23 cellular contexts compared by ENCODE assay signal in genomic region chr6:11362481-11363018, GRCh38.
DNase-seq lines count a peak whose midpoint lies in the region; ATAC-seq and TF ChIP-seq lines count a peak whose summit lies in the region.
"Had no signal": no experiment of that assay in that cellular context is flagged by ENCODE, and none has a peak within 500 bp of the region (broad histone marks: within the 10 kb centered on the region; RNA-seq: fewer than 3 reads in every experiment).

No MANE protein-coding gene starts in this region.

- H3K27ac Mint-ChIP-seq in activated CD4-positive, alpha-beta T cell treated with anti-CD3 and anti-CD28 coated beads, Interleukin-2, amount 10 ng/mL, durations not matched to agents 24 days and 14 days: peak overlapping the region; percentile 82
- H3K27ac Mint-ChIP-seq in stimulated activated naive CD8-positive, alpha-beta T cell treated with anti-CD3 and anti-CD28 coated beads, Interleukin-15, amount 100 ng/mL, for 72 hours: peak overlapping the region in 1 of 2 donors; percentile 37
- H3K27ac Mint-ChIP-seq: brain; stimulated activated naive B cell treated with anti-CD40 and anti-IgM and Interleukin-4, amounts not matched to agents 10 μg/mL and 1 μg/mL and 100 μg/mL, for 72 hours had no signal

- H3K36me3 ChIP-seq in lower lobe of right lung: no peaks in the 10 kb centered on the region
- H3K36me3 ChIP-seq: esophagus squamous epithelium, heart left ventricle had no signal

- peak; percentile 24 for ATAC-seq in stimulated activated naive CD8-positive, alpha-beta T cell treated with anti-CD3 and anti-CD28 coated beads, Interleukin-15, Interleukin-2, amounts not matched to agents 100 U/mL and 50 U/mL, for 24 hours
- ATAC-seq in stimulated activated naive CD8-positive, alpha-beta T cell treated with anti-CD3 and anti-CD28 coated beads, Interleukin-15, amount 100 ng/mL, for 72 hours: no peak
- ATAC-seq in lower lobe of right lung: no peak
- ATAC-seq: foreskin keratinocyte; heart left ventricle; naive thymus-derived CD8-positive, alpha-beta T cell had no signal

- peaks cover 14% of the 10 kb centered on the region for H3K9me3 Mint-ChIP-seq in activated CD4-positive, alpha-beta T cell treated with anti-CD3 and anti-CD28 coated beads, Interleukin-2, amount 10 ng/mL, durations not matched to agents 24 days and 14 days
- peaks cover 15 to 31% of the 10 kb centered on the region in 2 donors for H3K9me3 Mint-ChIP-seq in stimulated activated naive CD8-positive, alpha-beta T cell treated with anti-CD3 and anti-CD28 coated beads, Interleukin-15, amount 100 ng/mL, for 72 hours

- TF ChIP-seq CTCF in lower lobe of right lung (IDR thresholded peaks at IDR 0.05) (no peak), GM13977 (IDR thresholded peaks at IDR 0.05; ENCODE audit: extremely low read depth, insufficient read depth, missing control alignments) (no peak)

- intact Hi-C loops in activated CD4-positive, alpha-beta T cell treated with anti-CD3 and anti-CD28 coated beads, Interleukin-2, amount 10 ng/mL, durations not matched to agents 24 days and 14 days (cut with micrococcal nuclease): no loop called here
- intact Hi-C loops in lower lobe of right lung (cut with DNase I): no loop called here

- H3K36me3 Mint-ChIP-seq in activated CD4-positive, alpha-beta T cell treated with anti-CD3 and anti-CD28 coated beads, Interleukin-2, amount 10 ng/mL, durations not matched to agents 24 days and 14 days (ENCODE audit: low read depth): peaks cover 76% of the 10 kb centered on the region
- H3K36me3 Mint-ChIP-seq: brain had no signal

- no peak for DNase-seq in activated CD4-positive, alpha-beta T cell treated with anti-CD3 and anti-CD28 coated beads, Interleukin-2, amount 10 ng/mL, durations not matched to agents 24 days and 14 days
- no peak for DNase-seq in activated CD4-positive, alpha-beta T cell treated with anti-CD3 and anti-CD28 coated beads for 48 hours
- no peak for DNase-seq in stimulated activated naive CD8-positive, alpha-beta T cell treated with anti-CD3 and anti-CD28 coated beads, Interleukin-15, Interleukin-2, amounts not matched to agents 100 U/mL and 50 U/mL, for 24 hours
- DNase-seq in stimulated activated naive CD8-positive, alpha-beta T cell treated with anti-CD3 and anti-CD28 coated beads, Interleukin-15, amount 100 ng/mL, for 72 hours: no peak
- DNase-seq in lower lobe of right lung: no peak
- no peak for DNase-seq in midbrain (lab: John Stamatoyannopoulos, UW)
- no peak for DNase-seq in GM13977 (ENCODE audit: low spot score)
- DNase-seq in NCI-H1694 (lab: John Stamatoyannopoulos, UW): no peak
- DNase-seq: activated CD4-positive, alpha-beta T cell treated with anti-CD3 and anti-CD28 coated beads, Interleukin-2, amount 50 U/mL, for 1 hour; activated effector memory CD4-positive, alpha-beta T cell treated with Interleukin-2 at 50 U/mL for 16 hours; DMS79; dorsolateral prefrontal cortex; esophagus squamous epithelium; foreskin keratinocyte; H7; heart left ventricle; kidney; naive thymus-derived CD8-positive, alpha-beta T cell; PC-9; SK-N-SH; stimulated activated naive B cell treated with anti-CD40 and anti-IgM and Interleukin-4, amounts not matched to agents 10 μg/mL and 1 μg/mL and 100 μg/mL, for 72 hours; T-helper 2 cell had no signal

- H3K9me3 ChIP-seq in lower lobe of right lung: no peaks in the 10 kb centered on the region
- H3K9me3 ChIP-seq: esophagus squamous epithelium, heart left ventricle, SK-N-SH had no signal

- peak overlapping the region; percentile 46 for H3K4me3 Mint-ChIP-seq in activated CD4-positive, alpha-beta T cell treated with anti-CD3 and anti-CD28 coated beads, Interleukin-2, amount 10 ng/mL, durations not matched to agents 24 days and 14 days
- H3K4me3 Mint-ChIP-seq in stimulated activated naive CD8-positive, alpha-beta T cell treated with anti-CD3 and anti-CD28 coated beads, Interleukin-15, amount 100 ng/mL, for 72 hours: peak overlapping the region in 1 of 2 donors; percentile 28
- H3K4me3 Mint-ChIP-seq: brain; naive thymus-derived CD8-positive, alpha-beta T cell; stimulated activated naive B cell treated with anti-CD40 and anti-IgM and Interleukin-4, amounts not matched to agents 10 μg/mL and 1 μg/mL and 100 μg/mL, for 72 hours had no signal

- peaks cover 61% of the 10 kb centered on the region for H3K4me1 ChIP-seq in lower lobe of right lung

- H3K4me3 ChIP-seq in lower lobe of right lung: no peak overlapping the region
- H3K4me3 ChIP-seq: dorsolateral prefrontal cortex, esophagus squamous epithelium, heart left ventricle, PC-9 had no signal

- no peaks in the 10 kb centered on the region for H3K27me3 Mint-ChIP-seq in activated CD4-positive, alpha-beta T cell treated with anti-CD3 and anti-CD28 coated beads, Interleukin-2, amount 10 ng/mL, durations not matched to agents 24 days and 14 days
- no peaks in the 10 kb centered on the region for H3K27me3 Mint-ChIP-seq in stimulated activated naive CD8-positive, alpha-beta T cell treated with anti-CD3 and anti-CD28 coated beads, Interleukin-15, amount 100 ng/mL, for 72 hours
- H3K27me3 Mint-ChIP-seq: brain; naive thymus-derived CD8-positive, alpha-beta T cell; stimulated activated naive B cell treated with anti-CD40 and anti-IgM and Interleukin-4, amounts not matched to agents 10 μg/mL and 1 μg/mL and 100 μg/mL, for 72 hours had no signal

- in situ Hi-C loops in GM13977 (cut with MboI; ENCODE audit: low pct_unique_long_range_greater_than_20kb, low sequenced_read_pairs, unreplicated experiment): no loop called here

- peaks cover 83% of the 10 kb centered on the region for H3K4me1 Mint-ChIP-seq in activated CD4-positive, alpha-beta T cell treated with anti-CD3 and anti-CD28 coated beads, Interleukin-2, amount 10 ng/mL, durations not matched to agents 24 days and 14 days
- peaks cover 95% of the 10 kb centered on the region for H3K4me1 Mint-ChIP-seq in stimulated activated naive CD8-positive, alpha-beta T cell treated with anti-CD3 and anti-CD28 coated beads, Interleukin-15, amount 100 ng/mL, for 72 hours

- H3K27ac ChIP-seq in lower lobe of right lung: peak overlapping the region; percentile 38
- H3K27ac ChIP-seq: esophagus squamous epithelium, PC-9 had no signal

- no peaks in the 10 kb centered on the region for H3K27me3 ChIP-seq in lower lobe of right lung (ENCODE audit: low read depth)
- H3K27me3 ChIP-seq: dorsolateral prefrontal cortex, esophagus squamous epithelium, foreskin keratinocyte, heart left ventricle had no signal
